ENCODE assay signal across 10 cellular contexts in genomic region chrX:68895339-68896250, GRCh38.
DNase-seq lines count a peak whose midpoint lies in the region; ATAC-seq, FAIRE-seq and TF ChIP-seq lines count a peak whose summit lies in the region.
"Had no signal": no experiment of that assay in that cellular context is flagged by ENCODE, and none has a peak within 500 bp of the region (broad histone marks: within the 10 kb centered on the region; RNA-seq: fewer than 3 reads in every experiment).

No MANE protein-coding gene starts in this region.

- H3K27ac ChIP-seq in right lobe of liver = peak overlapping the region in 2 of 3 donors; percentile 18 to 51
- H3K27ac ChIP-seq in tibial nerve = peak overlapping the region; percentile 41 to 92 (median 84)

- peaks cover 0 to 8% (median 0%) of the 10 kb centered on the region in 4 donors for H3K4me1 ChIP-seq in right lobe of liver
- H3K4me1 ChIP-seq in tibial nerve = peaks cover 0 to 32% (median 4%) of the 10 kb centered on the region in 4 donors

- intact Hi-C loops in activated CD4-positive, alpha-beta T cell treated with anti-CD3 and anti-CD28 coated beads, Interleukin-2, amount 10 ng/mL, durations not matched to agents 24 days and 14 days (cut with micrococcal nuclease) = no loop called here
- intact Hi-C loops in right lobe of liver (cut with DNase I) = no loop called here

- no peaks in the 10 kb centered on the region for H3K9me3 ChIP-seq in right lobe of liver
- no peaks in the 10 kb centered on the region for H3K9me3 ChIP-seq in tibial nerve

- no peaks in the 10 kb centered on the region for H3K27me3 Mint-ChIP-seq in activated CD4-positive, alpha-beta T cell treated with anti-CD3 and anti-CD28 coated beads, Interleukin-2, amount 10 ng/mL, durations not matched to agents 24 days and 14 days
- H3K27me3 Mint-ChIP-seq in chondrocyte (ENCODE audit: low read depth) = no peaks in the 10 kb centered on the region
- H3K27me3 Mint-ChIP-seq: activated naive CD8-positive, alpha-beta T cell; CD4-positive, CD25-positive, alpha-beta regulatory T cell had no signal

- peak; percentile 22 to 49 (median 40) for ATAC-seq in right lobe of liver

- no peaks in the 10 kb centered on the region for H3K27me3 ChIP-seq in right lobe of liver
- no peaks in the 10 kb centered on the region for H3K27me3 ChIP-seq in tibial nerve

- 32% methylated on average over 4 of the region's 9 CpGs for WGBS in right lobe of liver (ENCODE audit: insufficient coverage, low coverage, low lambda C conversion rate, missing lambda C conversion rate)
- WGBS in tibial nerve, 2 donors = 56 to 71% methylated on average over 2 to 9 of the region's 9 CpGs

- H3K36me3 ChIP-seq in right lobe of liver = no peaks in the 10 kb centered on the region
- no peaks in the 10 kb centered on the region for H3K36me3 ChIP-seq in tibial nerve

- no peak for FAIRE-seq in GM19239 (lab: Jason Lieb, UNC)

- peak; percentile 12 for DNase-seq in activated CD4-positive, alpha-beta T cell treated with anti-CD3 and anti-CD28 coated beads for 48 hours
- no peak for DNase-seq in activated CD4-positive, alpha-beta T cell treated with anti-CD3 and anti-CD28 coated beads, Interleukin-2, amount 10 ng/mL, durations not matched to agents 24 days and 14 days
- DNase-seq in chondrocyte (ENCODE audit: low spot score) (no peak), right lobe of liver (peak in 1 of 3 donors; percentile 34), tibial nerve (ENCODE audit: low spot score in 2 of 2) (peak; percentile 18 to 49), activated gamma-delta T cell (lab: John Stamatoyannopoulos, UW) (no peak), GM19239 (ENCODE audit: insufficient read length, low spot score) (no peak), NCI-H82 (lab: John Stamatoyannopoulos, UW) (no peak)
- DNase-seq: CD4-positive, CD25-positive, alpha-beta regulatory T cell had no signal

- no peak overlapping the region for H3K27ac Mint-ChIP-seq in activated CD4-positive, alpha-beta T cell treated with anti-CD3 and anti-CD28 coated beads, Interleukin-2, amount 10 ng/mL, durations not matched to agents 24 days and 14 days
- H3K27ac Mint-ChIP-seq in chondrocyte (ENCODE audit: unreplicated experiment) = peak overlapping the region; percentile 2
- H3K27ac Mint-ChIP-seq: activated naive CD8-positive, alpha-beta T cell had no signal

- no peaks in the 10 kb centered on the region for H3K4me1 Mint-ChIP-seq in activated CD4-positive, alpha-beta T cell treated with anti-CD3 and anti-CD28 coated beads, Interleukin-2, amount 10 ng/mL, durations not matched to agents 24 days and 14 days
- peaks cover 20% of the 10 kb centered on the region for H3K4me1 Mint-ChIP-seq in chondrocyte (ENCODE audit: low read depth)

- H3K4me3 Mint-ChIP-seq in activated CD4-positive, alpha-beta T cell treated with anti-CD3 and anti-CD28 coated beads, Interleukin-2, amount 10 ng/mL, durations not matched to agents 24 days and 14 days = no peak overlapping the region
- H3K4me3 Mint-ChIP-seq in chondrocyte (ENCODE audit: unreplicated experiment) = no peak overlapping the region

- H3K36me3 Mint-ChIP-seq in activated CD4-positive, alpha-beta T cell treated with anti-CD3 and anti-CD28 coated beads, Interleukin-2, amount 10 ng/mL, durations not matched to agents 24 days and 14 days (ENCODE audit: low read depth) = no peaks in the 10 kb centered on the region
- peaks cover 1% of the 10 kb centered on the region for H3K36me3 Mint-ChIP-seq in chondrocyte (ENCODE audit: low read depth)
- H3K36me3 Mint-ChIP-seq: activated naive CD8-positive, alpha-beta T cell; CD4-positive, CD25-positive, alpha-beta regulatory T cell had no signal

- no peak overlapping the region for H3K4me3 ChIP-seq in right lobe of liver
- peak overlapping the region in 2 of 4 donors; percentile 18 to 30 for H3K4me3 ChIP-seq in tibial nerve

- TF ChIP-seq POLR2A in right lobe of liver (IDR thresholded peaks at IDR 0.05) (no peak), tibial nerve (IDR thresholded peaks at IDR 0.05) (no peak)

- TF ChIP-seq EP300 in tibial nerve (IDR thresholded peaks at IDR 0.05) = no peak

- H3K9me3 Mint-ChIP-seq in activated CD4-positive, alpha-beta T cell treated with anti-CD3 and anti-CD28 coated beads, Interleukin-2, amount 10 ng/mL, durations not matched to agents 24 days and 14 days = no peaks in the 10 kb centered on the region
- peaks cover 2% of the 10 kb centered on the region for H3K9me3 Mint-ChIP-seq in chondrocyte (ENCODE audit: low read depth)

- TF ChIP-seq CTCF in chondrocyte (IDR thresholded peaks at IDR 0.05) = no peak
- no peak for TF ChIP-seq CTCF in right lobe of liver (IDR thresholded peaks at IDR 0.05)
- TF ChIP-seq CTCF in tibial nerve (IDR thresholded peaks at IDR 0.05) = no peak

Comparison
In these comparisons a context has a peak if more than half of its experiments do, and no peak if none do; other contexts are left out.
1. DNase-seq: peak in activated CD4-positive, alpha-beta T cell treated with anti-CD3 and anti-CD28 coated beads for 48 hours (single experiment) and tibial nerve (2 of 2); none in activated CD4-positive, alpha-beta T cell treated with anti-CD3 and anti-CD28 coated beads, Interleukin-2, amount 10 ng/mL, durations not matched to agents 24 days and 14 days (single experiment), chondrocyte (single experiment), activated gamma-delta T cell (single experiment), GM19239 (single experiment) and NCI-H82 (single experiment).